In the genomic region with DNA sequence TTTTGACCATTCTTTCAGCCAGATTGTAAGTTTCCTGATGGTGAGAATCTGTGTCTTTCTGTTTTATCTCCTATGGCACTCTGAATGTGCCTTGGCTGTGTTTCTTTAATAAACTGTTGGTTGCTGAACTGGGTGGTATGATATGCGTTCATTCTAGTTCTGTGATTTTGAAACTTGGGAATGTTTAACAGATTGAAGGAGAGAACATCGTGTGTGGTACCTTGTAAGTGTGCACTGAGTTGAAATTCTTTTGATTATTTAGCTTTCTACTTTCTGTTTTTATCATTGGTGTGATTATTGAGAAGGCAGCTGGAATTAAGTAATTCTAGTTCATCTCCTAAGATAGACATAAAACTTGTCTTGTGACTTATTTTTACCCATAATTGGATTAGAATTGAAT, we compare ENCODE assay signal across 1 cellular context.
TF ChIP-seq lines count a peak whose summit lies in the region.

No MANE protein-coding gene starts in this region.

TF ChIP-seq in HepG2, 621 proteins besides CTCF, POLR2A, EP300 and RAD21:
- TF ChIP-seq CHD4 (IDR thresholded peaks at IDR 0.05; ENCODE audit: borderline replicate concordance, low read length) (no peak), STAG1 (CRISPR knock-in tag; IDR thresholded peaks at IDR 0.05) (no peak), HMG20A (CRISPR knock-in tag; IDR thresholded peaks at IDR 0.05; ENCODE audit: borderline replicate concordance) (no peak), NCOA5 (CRISPR knock-in tag; IDR thresholded peaks at IDR 0.05) (no peak), TMF1 (CRISPR knock-in tag; IDR thresholded peaks at IDR 0.05; ENCODE audit: low read depth) (no peak), HOXA9 (CRISPR knock-in tag; IDR thresholded peaks at IDR 0.05; ENCODE audit: borderline replicate concordance) (no peak), TSC22D2 (CRISPR knock-in tag; IDR thresholded peaks at IDR 0.05; ENCODE audit: borderline replicate concordance) (no peak), ZNF816 (CRISPR knock-in tag; IDR thresholded peaks at IDR 0.05; ENCODE audit: borderline replicate concordance) (no peak), ZNF333 (CRISPR knock-in tag; IDR thresholded peaks at IDR 0.05; ENCODE audit: borderline replicate concordance) (no peak), ZFP1 (CRISPR knock-in tag; IDR thresholded peaks at IDR 0.05) (no peak), ZNF850 (CRISPR knock-in tag; conservative IDR thresholded peaks at IDR 0.05) (no peak)
- TF ChIP-seq, protein P1, sequence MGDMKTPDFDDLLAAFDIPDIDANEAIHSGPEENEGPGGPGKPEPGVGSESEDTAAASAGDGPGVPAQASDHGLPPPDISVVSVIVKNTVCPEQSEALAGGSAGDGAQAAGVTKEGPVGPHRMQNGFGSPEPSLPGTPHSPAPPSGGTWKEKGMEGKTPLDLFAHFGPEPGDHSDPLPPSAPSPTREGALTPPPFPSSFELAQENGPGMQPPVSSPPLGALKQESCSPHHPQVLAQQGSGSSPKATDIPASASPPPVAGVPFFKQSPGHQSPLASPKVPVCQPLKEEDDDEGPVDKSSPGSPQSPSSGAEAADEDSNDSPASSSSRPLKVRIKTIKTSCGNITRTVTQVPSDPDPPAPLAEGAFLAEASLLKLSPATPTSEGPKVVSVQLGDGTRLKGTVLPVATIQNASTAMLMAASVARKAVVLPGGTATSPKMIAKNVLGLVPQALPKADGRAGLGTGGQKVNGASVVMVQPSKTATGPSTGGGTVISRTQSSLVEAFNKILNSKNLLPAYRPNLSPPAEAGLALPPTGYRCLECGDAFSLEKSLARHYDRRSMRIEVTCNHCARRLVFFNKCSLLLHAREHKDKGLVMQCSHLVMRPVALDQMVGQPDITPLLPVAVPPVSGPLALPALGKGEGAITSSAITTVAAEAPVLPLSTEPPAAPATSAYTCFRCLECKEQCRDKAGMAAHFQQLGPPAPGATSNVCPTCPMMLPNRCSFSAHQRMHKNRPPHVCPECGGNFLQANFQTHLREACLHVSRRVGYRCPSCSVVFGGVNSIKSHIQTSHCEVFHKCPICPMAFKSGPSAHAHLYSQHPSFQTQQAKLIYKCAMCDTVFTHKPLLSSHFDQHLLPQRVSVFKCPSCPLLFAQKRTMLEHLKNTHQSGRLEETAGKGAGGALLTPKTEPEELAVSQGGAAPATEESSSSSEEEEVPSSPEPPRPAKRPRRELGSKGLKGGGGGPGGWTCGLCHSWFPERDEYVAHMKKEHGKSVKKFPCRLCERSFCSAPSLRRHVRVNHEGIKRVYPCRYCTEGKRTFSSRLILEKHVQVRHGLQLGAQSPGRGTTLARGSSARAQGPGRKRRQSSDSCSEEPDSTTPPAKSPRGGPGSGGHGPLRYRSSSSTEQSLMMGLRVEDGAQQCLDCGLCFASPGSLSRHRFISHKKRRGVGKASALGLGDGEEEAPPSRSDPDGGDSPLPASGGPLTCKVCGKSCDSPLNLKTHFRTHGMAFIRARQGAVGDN (CRISPR knock-in tag; IDR thresholded peaks at IDR 0.05): no peak
